Comparison of ENCODE assay signal across 14 cellular contexts in the genomic region with DNA sequence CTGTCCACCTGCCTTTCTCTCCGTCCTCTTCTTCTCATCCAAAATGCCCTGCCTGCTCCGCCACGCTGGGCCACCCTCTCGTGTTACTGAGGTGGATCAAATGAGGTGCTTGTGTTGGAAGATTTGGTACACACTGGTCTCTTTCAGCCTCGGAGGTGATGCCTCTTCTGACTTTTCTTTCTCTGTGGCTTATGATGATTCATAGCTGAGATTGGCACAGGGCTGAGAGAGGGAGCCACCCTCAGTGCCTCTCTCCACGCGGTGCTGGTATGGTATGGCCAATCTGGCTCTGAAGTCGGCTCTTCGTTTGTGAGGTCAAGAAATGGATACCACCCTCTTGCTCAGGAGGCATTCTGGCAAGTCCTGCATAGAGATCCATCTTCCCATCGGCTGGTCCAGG.
DNase-seq lines count a peak whose midpoint lies in the region; ATAC-seq, FAIRE-seq and TF ChIP-seq lines count a peak whose summit lies in the region.
"Had no signal": no experiment of that assay in that cellular context is flagged by ENCODE, and none has a peak within 500 bp of the region (broad histone marks: within the 10 kb centered on the region; RNA-seq: fewer than 3 reads in every experiment).

No MANE protein-coding gene starts in this region.

- H3K27me3 Mint-ChIP-seq in activated naive CD4-positive, alpha-beta T cell treated with anti-CD3 and anti-CD28 coated beads for 36 hours (ENCODE audit: low read depth) = no peaks in the 10 kb centered on the region

- H3K27me3 ChIP-seq in right cardiac atrium (ENCODE audit: control insufficient read depth, insufficient read depth) (no peaks in the 10 kb centered on the region), stomach (peaks cover 0 to 36% (median 0%) of the 10 kb centered on the region in 3 donors)
- H3K27me3 ChIP-seq: colonic mucosa had no signal

- H3K27ac Mint-ChIP-seq in activated naive CD4-positive, alpha-beta T cell treated with anti-CD3 and anti-CD28 coated beads for 36 hours = no peak overlapping the region
- H3K27ac Mint-ChIP-seq: CD8-positive, alpha-beta T cell had no signal

- no peak for TF ChIP-seq EP300 in stomach (IDR thresholded peaks at IDR 0.05)

- FAIRE-seq in H54 (lab: Jason Lieb, UNC) = no peak

- intact Hi-C loops in right cardiac atrium (cut with DNase I) = loop anchor here in 1 of 4 donors (10.0 kb wide), 1 partner anchor 77 kb away; no protein-coding TSS in a partner anchor
- intact Hi-C loops in stomach (cut with DNase I; ENCODE audit: low total_unique reads) = no loop called here
- intact Hi-C loops in activated naive CD4-positive, alpha-beta T cell treated with anti-CD3 and anti-CD28 coated beads for 36 hours (cut with micrococcal nuclease) = no loop called here

- ATAC-seq in right cardiac atrium = peak; percentile 43 to 77
- ATAC-seq in HG03135 (IDR thresholded peaks at IDR 0.05; ENCODE audit: unreplicated experiment) = no peak
- ATAC-seq: CD8-positive, alpha-beta T cell had no signal

- WGBS in right cardiac atrium = 77% methylated on average over 10 of the region's 10 CpGs
- WGBS in stomach, 5 donors = 68 to 83% (median 74%) methylated on average over 10 of the region's 10 CpGs

- H3K4me1 ChIP-seq in right cardiac atrium (ENCODE audit: control insufficient read depth, insufficient read depth, low read length) = no peaks in the 10 kb centered on the region
- peaks cover 0 to 8% (median under 1%) of the 10 kb centered on the region in 4 donors for H3K4me1 ChIP-seq in stomach
- H3K4me1 ChIP-seq: colonic mucosa had no signal

- no peaks in the 10 kb centered on the region for H3K9me3 Mint-ChIP-seq in activated naive CD4-positive, alpha-beta T cell treated with anti-CD3 and anti-CD28 coated beads for 36 hours
- H3K9me3 Mint-ChIP-seq: CD8-positive, alpha-beta T cell had no signal

- TF ChIP-seq POLR2A in H54 (IDR thresholded peaks at IDR 0.05; ENCODE audit: low read depth, low read length) = no peak
- TF ChIP-seq POLR2A in stomach (IDR thresholded peaks at IDR 0.05) = no peak

- CTCF ChIA-PET in RWPE1 (lab: Yijun Ruan, JAX) = interaction anchor here (0.6 to 2.2 kb wide), 2 partner anchors 12 to 14 kb away, joined by 4 to 11 read pairs; no protein-coding TSS in a partner anchor
- CTCF ChIA-PET in activated naive CD4-positive, alpha-beta T cell treated with anti-CD3 and anti-CD28 coated beads for 36 hours (lab: Charles Lee) = interaction anchor here (0.7 to 0.9 kb wide), 2 partner anchors 10 to 24 kb away, joined by 3 read pairs; no protein-coding TSS in a partner anchor

- no peaks in the 10 kb centered on the region for H3K36me3 ChIP-seq in stomach
- H3K36me3 ChIP-seq: colonic mucosa had no signal

- TF ChIP-seq CTCF in RWPE1 (conservative IDR thresholded peaks at IDR 0.05; ENCODE audit: low read depth) (no peak), stomach (IDR thresholded peaks at IDR 0.05) (no peak)

- H3K9me3 ChIP-seq in right cardiac atrium (ENCODE audit: control insufficient read depth, low read length) = no peaks in the 10 kb centered on the region
- H3K9me3 ChIP-seq in stomach = no peaks in the 10 kb centered on the region
- H3K9me3 ChIP-seq: colonic mucosa had no signal

- no peaks in the 10 kb centered on the region for H3K36me3 Mint-ChIP-seq in activated naive CD4-positive, alpha-beta T cell treated with anti-CD3 and anti-CD28 coated beads for 36 hours (ENCODE audit: low read depth)
- H3K36me3 Mint-ChIP-seq: CD8-positive, alpha-beta T cell had no signal

- H3K4me3 ChIP-seq in right cardiac atrium (ENCODE audit: low read length) (no peak overlapping the region), stomach (no peak overlapping the region)
- H3K4me3 ChIP-seq: colonic mucosa had no signal

- no peak overlapping the region for H3K4me3 Mint-ChIP-seq in activated naive CD4-positive, alpha-beta T cell treated with anti-CD3 and anti-CD28 coated beads for 36 hours
- H3K4me3 Mint-ChIP-seq: CD8-positive, alpha-beta T cell had no signal

- DNase-seq in H54 (ENCODE audit: insufficient read length, low spot score) (peak; percentile 61), RWPE1 (ENCODE audit: low spot score) (peak; percentile 26), right cardiac atrium (no peak), stomach (no peak), NK-92 (lab: John Stamatoyannopoulos, UW; ENCODE audit: unreplicated experiment) (no peak)
- DNase-seq in activated naive CD4-positive, alpha-beta T cell treated with anti-CD3 and anti-CD28 coated beads for 36 hours = no peak
- DNase-seq: activated T-cell treated with anti-CD3 and anti-CD28 coated beads for 4 hours; CD8-positive, alpha-beta T cell; colonic mucosa; NCI-H1417 treated with DMSO at 0.1 percent for 48 hours; NCI-H526 treated with DMSO at 0.1 percent for 48 hours; SHP77 had no signal

- H3K4me1 Mint-ChIP-seq in activated naive CD4-positive, alpha-beta T cell treated with anti-CD3 and anti-CD28 coated beads for 36 hours (ENCODE audit: low read depth) = no peaks in the 10 kb centered on the region

- POLR2A ChIA-PET in RWPE1 (lab: Yijun Ruan, JAX; ENCODE audit: low non-redundant PET) = no interaction called here

- H3K27ac ChIP-seq in RWPE1 = no peak overlapping the region
- H3K27ac ChIP-seq in right cardiac atrium (ENCODE audit: low read length) = no peak overlapping the region
- H3K27ac ChIP-seq in stomach = peak overlapping the region in 4 of 5 donors; percentile 10 to 54 (median 36)
- H3K27ac ChIP-seq: colonic mucosa, VCaP had no signal

Comparison
In these comparisons a context has a peak if more than half of its experiments do, and no peak if none do; other contexts are left out.
1. DNase-seq: peak in H54 (single experiment) and RWPE1 (single experiment); none in right cardiac atrium (0 of 3), stomach (single experiment), activated naive CD4-positive, alpha-beta T cell treated with anti-CD3 and anti-CD28 coated beads for 36 hours (single experiment) and NK-92 (single experiment).
2. H3K27ac ChIP-seq: peak in stomach (4 of 5); none in RWPE1 (single experiment) and right cardiac atrium (single experiment).